1 cellular context compared by ENCODE assay signal in genomic region chr1:235647537-235647936, GRCh38.
A peak's percentile ranks its signal among the peaks of the same experiment; 100 is the strongest.
TF ChIP-seq lines count a peak whose summit lies in the region.

No MANE protein-coding gene starts in this region.

TF ChIP-seq in HepG2, 621 proteins besides CTCF, POLR2A, EP300 and RAD21 (continued from another document):
- TF ChIP-seq NFKB2 (CRISPR knock-in tag; IDR thresholded peaks at IDR 0.05; ENCODE audit: borderline replicate concordance) (0 out of 2 replicates have a peak, but pooled peaks have one; percentile 56), ZNF629 (CRISPR knock-in tag; conservative IDR thresholded peaks at IDR 0.05) (peak; percentile 48; the same call in 1 of the 2 replicates)
